10 cellular contexts compared by ENCODE assay signal in genomic region chr16:83835972-83836566, GRCh38. TPM values are rescaled to one million over a fixed set of nuclear protein-coding genes. Genes with fewer than 3 reads are reported as not detected.
DNase-seq lines count a peak whose midpoint lies in the region; TF ChIP-seq lines count a peak whose summit lies in the region.
"Had no signal": no experiment of that assay in that cellular context is flagged by ENCODE, and none has a peak within 500 bp of the region (broad histone marks: within the 10 kb centered on the region; RNA-seq: fewer than 3 reads in every experiment).

No MANE protein-coding gene starts in this region.

- no peak overlapping the region for H3K18ac ChIP-seq in trophoblast cell (ENCODE audit: low read length)

- intact Hi-C loops in ascending aorta (cut with DNase I): no loop called here

- H3K36me3 ChIP-seq in Loucy (ENCODE audit: insufficient read depth, low read length) (no peaks in the 10 kb centered on the region), adipocyte (ENCODE audit: control insufficient read depth, insufficient read depth, low read length, severe bottlenecking) (no peaks in the 10 kb centered on the region), ascending aorta (no peaks in the 10 kb centered on the region), trophoblast cell (ENCODE audit: control insufficient read depth in 1 of 2, insufficient read depth in 2 of 2, low read length in 2 of 2) (no peaks in the 10 kb centered on the region)
- H3K36me3 ChIP-seq: uterus had no signal

- peaks cover 4% of the 10 kb centered on the region for H3K79me1 ChIP-seq in trophoblast cell (ENCODE audit: low read length)

- no peak overlapping the region for H3K23ac ChIP-seq in trophoblast cell (ENCODE audit: low read length)

- H4K8ac ChIP-seq in trophoblast cell (ENCODE audit: low read depth, low read length): no peak overlapping the region

- DNase-seq in DMS153 (lab: John Stamatoyannopoulos, UW) (peak; percentile 69), adipocyte (ENCODE audit: low read depth) (peak; percentile 72), lung microvascular endothelial cell (ENCODE audit: low read depth in 2 of 2) (peak; percentile 89 to 90), ascending aorta (ENCODE audit: low spot score in 2 of 2) (no peak), occipital lobe (lab: John Stamatoyannopoulos, UW) (no peak), trophoblast cell (no peak), SIG-M5 (lab: John Stamatoyannopoulos, UW) (no peak)
- DNase-seq: activated naive CD4-positive, alpha-beta T cell; uterus had no signal

- no peak overlapping the region for H4K91ac ChIP-seq in trophoblast cell (ENCODE audit: low read depth, low read length)

- H4K12ac ChIP-seq in trophoblast cell (ENCODE audit: low read depth, low read length): no peak overlapping the region

- no peaks in the 10 kb centered on the region for H3F3A ChIP-seq in Loucy (ENCODE audit: low read depth)

- H2BK120ac ChIP-seq in trophoblast cell (ENCODE audit: insufficient read depth, low read length, poor library complexity): no peak overlapping the region

- H2BK12ac ChIP-seq in trophoblast cell (ENCODE audit: low read length): no peak overlapping the region

- H3K14ac ChIP-seq in trophoblast cell (ENCODE audit: low read length): no peak overlapping the region

- no peaks in the 10 kb centered on the region for H3K9me2 ChIP-seq in Loucy (replicated peaks; ENCODE audit: low read depth, low read length)

- H3K4me1 ChIP-seq in Loucy (ENCODE audit: insufficient read depth, low read length, poor library complexity, severe bottlenecking) (peaks cover 36% of the 10 kb centered on the region), adipocyte (ENCODE audit: control insufficient read depth, insufficient read depth, low read length) (no peaks in the 10 kb centered on the region), ascending aorta (no peaks in the 10 kb centered on the region), trophoblast cell (ENCODE audit: control insufficient read depth in 1 of 2, insufficient read depth in 2 of 2, low read length in 2 of 2) (peaks cover 3 to 6% of the 10 kb centered on the region in 2 experiments)
- H3K4me1 ChIP-seq: uterus had no signal

- H3K9ac ChIP-seq in Loucy (ENCODE audit: low read depth, low read length, poor library complexity, severe bottlenecking) (no peak overlapping the region), adipocyte (ENCODE audit: low read length) (no peak overlapping the region), trophoblast cell (ENCODE audit: low read length) (no peak overlapping the region)

- no peak overlapping the region for H3K4ac ChIP-seq in trophoblast cell (ENCODE audit: low read depth, low read length)

- WGBS in trophoblast cell (ENCODE audit: extremely low coverage, insufficient coverage, insufficient read length): no CpG with 5 or more reads among the region's 6 CpGs

- H2AFZ ChIP-seq in Loucy (ENCODE audit: low read length) (no peak overlapping the region), trophoblast cell (ENCODE audit: insufficient read depth, low read length, poor library complexity) (no peak overlapping the region)

- H3K27me3 ChIP-seq in Loucy (ENCODE audit: insufficient read depth, low read length, poor library complexity, severe bottlenecking): no peaks in the 10 kb centered on the region
- H3K27me3 ChIP-seq in adipocyte (replicated peaks; ENCODE audit: control insufficient read depth, insufficient read depth, low read length): peaks cover 12% of the 10 kb centered on the region
- H3K27me3 ChIP-seq in ascending aorta: no peaks in the 10 kb centered on the region
- no peaks in the 10 kb centered on the region for H3K27me3 ChIP-seq in trophoblast cell (ENCODE audit: insufficient read depth, low read length)
- H3K27me3 ChIP-seq: uterus had no signal

- H2BK5ac ChIP-seq in trophoblast cell (ENCODE audit: low read depth, low read length, poor library complexity): no peak overlapping the region

- H3K27ac ChIP-seq in ascending aorta: no peak overlapping the region
- no peak overlapping the region for H3K27ac ChIP-seq in trophoblast cell (ENCODE audit: low read depth, low read length)
- H3K27ac ChIP-seq: uterus had no signal

- H3K4me3 ChIP-seq in Loucy (ENCODE audit: low read length, poor library complexity, severe bottlenecking) (peak overlapping the region; percentile 39), adipocyte (ENCODE audit: low read length) (no peak overlapping the region), ascending aorta (no peak overlapping the region), trophoblast cell (ENCODE audit: low read depth, low read length) (no peak overlapping the region)
- H3K4me3 ChIP-seq: uterus had no signal

- TF ChIP-seq CTCF in Loucy (conservative IDR thresholded peaks at IDR 0.05; ENCODE audit: low read length) (no peak), ascending aorta (IDR thresholded peaks at IDR 0.05) (no peak)

- H3K9me3 ChIP-seq in Loucy (ENCODE audit: insufficient read depth, low read depth, low read length) (no peaks in the 10 kb centered on the region), adipocyte (ENCODE audit: control insufficient read depth, low read length) (no peaks in the 10 kb centered on the region), ascending aorta (no peaks in the 10 kb centered on the region), trophoblast cell (ENCODE audit: insufficient read depth, low read depth, low read length) (peaks cover 5% of the 10 kb centered on the region)
- H3K9me3 ChIP-seq: uterus had no signal

- no peaks in the 10 kb centered on the region for H4K20me1 ChIP-seq in Loucy (ENCODE audit: insufficient read depth, low read length, poor library complexity, severe bottlenecking)

- peak overlapping the region; percentile 64 for H3K4me2 ChIP-seq in Loucy (ENCODE audit: low read depth, low read length, poor library complexity, severe bottlenecking)
- no peak overlapping the region for H3K4me2 ChIP-seq in trophoblast cell (ENCODE audit: low read length)

- H2AK5ac ChIP-seq in trophoblast cell (ENCODE audit: low read length): no peak overlapping the region

- H3K79me2 ChIP-seq in Loucy (ENCODE audit: insufficient read depth, low read length) (no peaks in the 10 kb centered on the region), trophoblast cell (ENCODE audit: control insufficient read depth, insufficient read depth, low read length, poor library complexity) (no peaks in the 10 kb centered on the region)

RNA-seq across cellular contexts. Expression of gene HSBP1, which starts 28.3 kb away (rescaled TPM):
- 126 and 137 TPM in 2 replicates for total RNA-seq in lung microvascular endothelial cell
- total RNA-seq in ascending aorta: 13.5 TPM
- total RNA-seq in occipital lobe: 114 TPM
- 168 and 176 TPM in 2 replicates for polyA plus RNA-seq in trophoblast cell (2013)

Comparison
In these comparisons a context has a peak if more than half of its experiments do, and no peak if none do; other contexts are left out.
1. DNase-seq: peak in DMS153 (single experiment), adipocyte (single experiment) and lung microvascular endothelial cell (2 of 2); none in ascending aorta (0 of 2), occipital lobe (single experiment), trophoblast cell (0 of 2) and SIG-M5 (single experiment).